ENCODE assay signal across 11 cellular contexts in genomic region chr15:63251701-63252100, GRCh38.
"Had no signal": no experiment of that assay in that cellular context is flagged by ENCODE, and none has a peak within 500 bp of the region (broad histone marks: within the 10 kb centered on the region; RNA-seq: fewer than 3 reads in every experiment).

No MANE protein-coding gene starts in this region.

- ATAC-seq: activated naive CD4-positive, alpha-beta T cell treated with anti-CD3 and anti-CD28 coated beads, Interleukin-2, amount 50 U/mL, for 72 hours; esophagus mucosa; heart left ventricle; pancreas had no signal

- H3K36me3 ChIP-seq: pancreas had no signal

- H3K27me3 ChIP-seq: heart left ventricle, pancreas, tibial artery had no signal

- H3K27ac ChIP-seq: heart left ventricle, left ventricle myocardium inferior, pancreas, tibial artery had no signal

- DNase-seq: activated CD4-positive, alpha-beta T cell treated with anti-CD3 and anti-CD28 coated beads, Interleukin-2, amount 10 ng/mL, durations not matched to agents 7 days and 5 days; activated CD4-positive, CD25-positive, alpha-beta regulatory T cell; activated effector memory CD4-positive, alpha-beta T cell treated with anti-CD3 and anti-CD28 coated beads, Interleukin-2, amount 50 U/mL, for 16 hours; foreskin fibroblast; heart left ventricle; islet precursor cell; left ventricle myocardium inferior; pancreas; tibial artery had no signal

- H3K9me3 ChIP-seq: heart left ventricle, left ventricle myocardium inferior, pancreas, tibial artery had no signal

- H3K4me3 ChIP-seq: heart left ventricle, left ventricle myocardium inferior, pancreas, tibial artery had no signal

- H3K4me1 ChIP-seq: pancreas had no signal
